In the genomic region with DNA sequence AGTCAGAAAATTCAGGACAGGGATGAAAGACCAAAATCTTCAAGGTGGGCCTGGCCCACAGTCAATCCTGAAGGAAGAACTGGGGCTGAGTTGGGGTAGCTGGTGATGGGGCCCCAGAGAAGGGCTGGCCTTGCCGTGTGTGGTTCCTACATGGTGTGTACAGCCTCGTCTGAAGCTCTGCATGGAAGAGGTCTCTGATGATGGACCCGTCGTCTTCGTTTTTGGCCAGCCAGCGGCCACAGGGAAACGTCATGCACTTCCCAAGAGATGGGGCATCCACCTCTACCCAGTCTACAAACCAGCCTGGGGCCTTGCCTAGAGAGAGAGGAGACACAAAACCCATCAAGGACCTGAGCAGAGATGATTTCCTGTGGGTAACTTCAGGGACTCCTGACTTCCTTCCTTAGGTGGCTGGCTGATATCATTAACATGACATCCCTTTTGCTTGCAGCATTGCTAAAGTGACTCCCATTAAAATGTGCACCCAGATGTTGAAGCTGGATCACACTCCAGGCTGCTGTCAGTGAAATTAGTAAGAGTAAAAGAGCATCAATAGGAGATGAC, we compare ENCODE assay signal across 18 cellular contexts.
DNase-seq lines count a peak whose midpoint lies in the region; ATAC-seq and TF ChIP-seq lines count a peak whose summit lies in the region.
"Had no signal": no experiment of that assay in that cellular context is flagged by ENCODE, and none has a peak within 500 bp of the region (broad histone marks: within the 10 kb centered on the region; RNA-seq: fewer than 3 reads in every experiment).

No MANE protein-coding gene starts in this region.

- peak; percentile 57 for ATAC-seq in activated CD8-positive, alpha-beta T cell treated with anti-CD3 and anti-CD28 coated beads, Interleukin-2, amount 10 ng/mL, durations not matched to agents 7 days and 5 days
- no peak for ATAC-seq in activated CD8-positive, alpha-beta T cell treated with anti-CD3 and anti-CD28 coated beads for 36 hours
- ATAC-seq in DND-41 (ENCODE audit: insufficient read depth, low read depth) (0 out of 3 replicates have a peak, but pooled peaks have one; percentile 27), HG02678 (IDR thresholded peaks at IDR 0.05; ENCODE audit: unreplicated experiment) (no peak)
- ATAC-seq: A549; CD8-positive, alpha-beta T cell; GM12878 had no signal

- POLR2A ChIA-PET in activated CD8-positive, alpha-beta T cell treated with anti-CD3 and anti-CD28 coated beads, Interleukin-2, amount 10 ng/mL, durations not matched to agents 7 days and 5 days (lab: Charles Lee) = no interaction called here
- POLR2A ChIA-PET in activated CD8-positive, alpha-beta T cell treated with anti-CD3 and anti-CD28 coated beads for 36 hours (lab: Charles Lee) = no interaction called here

- no peaks in the 10 kb centered on the region for H3K36me3 Mint-ChIP-seq in activated CD8-positive, alpha-beta T cell treated with anti-CD3 and anti-CD28 coated beads, Interleukin-2, amount 10 ng/mL, durations not matched to agents 7 days and 5 days (ENCODE audit: low read depth)
- no peaks in the 10 kb centered on the region for H3K36me3 Mint-ChIP-seq in activated CD8-positive, alpha-beta T cell treated with anti-CD3 and anti-CD28 coated beads for 36 hours (ENCODE audit: low read depth)
- H3K36me3 Mint-ChIP-seq: CD8-positive, alpha-beta T cell had no signal

- H3K9me3 Mint-ChIP-seq in activated CD8-positive, alpha-beta T cell treated with anti-CD3 and anti-CD28 coated beads, Interleukin-2, amount 10 ng/mL, durations not matched to agents 7 days and 5 days (ENCODE audit: insufficient read depth) = no peaks in the 10 kb centered on the region
- no peaks in the 10 kb centered on the region for H3K9me3 Mint-ChIP-seq in activated CD8-positive, alpha-beta T cell treated with anti-CD3 and anti-CD28 coated beads for 36 hours
- H3K9me3 Mint-ChIP-seq: CD8-positive, alpha-beta T cell had no signal

- no peak overlapping the region for H3K9ac ChIP-seq in DND-41 (ENCODE audit: low read depth, low read length)
- H3K9ac ChIP-seq: BLaER1 treated with 17β-estradiol and CSF1 and Interleukin-3, amounts not matched to agents 10 nM and 100 nM had no signal

- H3K4me1 Mint-ChIP-seq in activated CD8-positive, alpha-beta T cell treated with anti-CD3 and anti-CD28 coated beads, Interleukin-2, amount 10 ng/mL, durations not matched to agents 7 days and 5 days (ENCODE audit: low read depth) = peaks cover 12% of the 10 kb centered on the region
- H3K4me1 Mint-ChIP-seq in activated CD8-positive, alpha-beta T cell treated with anti-CD3 and anti-CD28 coated beads for 36 hours (ENCODE audit: low read depth) = peaks cover 4% of the 10 kb centered on the region
- H3K4me1 Mint-ChIP-seq: B cell had no signal

- H3K27me3 Mint-ChIP-seq in activated CD8-positive, alpha-beta T cell treated with anti-CD3 and anti-CD28 coated beads, Interleukin-2, amount 10 ng/mL, durations not matched to agents 7 days and 5 days (ENCODE audit: low read depth) = no peaks in the 10 kb centered on the region
- no peaks in the 10 kb centered on the region for H3K27me3 Mint-ChIP-seq in activated CD8-positive, alpha-beta T cell treated with anti-CD3 and anti-CD28 coated beads for 36 hours

- H3K27ac Mint-ChIP-seq in activated CD8-positive, alpha-beta T cell treated with anti-CD3 and anti-CD28 coated beads, Interleukin-2, amount 10 ng/mL, durations not matched to agents 7 days and 5 days = peak overlapping the region; percentile 3
- H3K27ac Mint-ChIP-seq in activated CD8-positive, alpha-beta T cell treated with anti-CD3 and anti-CD28 coated beads for 36 hours = no peak overlapping the region
- H3K27ac Mint-ChIP-seq: B cell; CD4-positive, alpha-beta T cell; CD8-positive, alpha-beta T cell had no signal

- intact Hi-C loops in activated CD8-positive, alpha-beta T cell treated with anti-CD3 and anti-CD28 coated beads for 36 hours (cut with micrococcal nuclease) = no loop called here

- H4K20me1 ChIP-seq in DND-41 (ENCODE audit: insufficient read depth, low read length) = no peaks in the 10 kb centered on the region
- H4K20me1 ChIP-seq: BLaER1 treated with 17β-estradiol and CSF1 and Interleukin-3, amounts not matched to agents 10 nM and 100 nM had no signal

- DNase-seq in activated CD8-positive, alpha-beta T cell treated with anti-CD3 and anti-CD28 coated beads, Interleukin-2, amount 10 ng/mL, durations not matched to agents 7 days and 5 days = no peak
- no peak for DNase-seq in activated CD8-positive, alpha-beta T cell treated with anti-CD3 and anti-CD28 coated beads for 36 hours
- no peak for DNase-seq in DND-41
- DNase-seq in mesenteric fat pad (ENCODE audit: low spot score) = peak; percentile 51
- DNase-seq: AML-193; CD4-positive, alpha-beta T cell; CD8-positive, alpha-beta T cell; DMS79 treated with DMSO at 0.1 percent for 48 hours; EL; GDM1 had no signal

- H3K27ac ChIP-seq in DND-41 (ENCODE audit: low read length) = no peak overlapping the region
- H3K27ac ChIP-seq: 22Rv1; A549; BLaER1 treated with 17β-estradiol and CSF1 and Interleukin-3, amounts not matched to agents 10 nM and 100 nM; C4-2B had no signal

- no peak overlapping the region for H3K4me3 Mint-ChIP-seq in activated CD8-positive, alpha-beta T cell treated with anti-CD3 and anti-CD28 coated beads, Interleukin-2, amount 10 ng/mL, durations not matched to agents 7 days and 5 days
- H3K4me3 Mint-ChIP-seq in activated CD8-positive, alpha-beta T cell treated with anti-CD3 and anti-CD28 coated beads for 36 hours = no peak overlapping the region
- H3K4me3 Mint-ChIP-seq: B cell; CD4-positive, alpha-beta T cell; CD8-positive, alpha-beta T cell had no signal

- no peaks in the 10 kb centered on the region for H3K79me2 ChIP-seq in DND-41 (ENCODE audit: insufficient read depth, low read length)

- no peak overlapping the region for H3K4me2 ChIP-seq in DND-41 (ENCODE audit: insufficient read depth, low read length)
- H3K4me2 ChIP-seq: A549; BLaER1 treated with 17β-estradiol and CSF1 and Interleukin-3, amounts not matched to agents 10 nM and 100 nM had no signal

- peaks cover 3% of the 10 kb centered on the region for H3K27me3 ChIP-seq in DND-41 (ENCODE audit: insufficient read depth, low read length, poor library complexity)
- H3K27me3 ChIP-seq: BLaER1 treated with 17β-estradiol and CSF1 and Interleukin-3, amounts not matched to agents 10 nM and 100 nM had no signal

- H3K9me3 ChIP-seq in DND-41 (ENCODE audit: insufficient read depth, low read length, severe bottlenecking) = no peaks in the 10 kb centered on the region
- H3K9me3 ChIP-seq: A549, Caco-2 had no signal

- no peaks in the 10 kb centered on the region for H3K4me1 ChIP-seq in DND-41 (ENCODE audit: insufficient read depth, low read length)
- H3K4me1 ChIP-seq: Caco-2 had no signal

- no peak overlapping the region for H3K4me3 ChIP-seq in DND-41 (ENCODE audit: low read depth in 1 of 2, low read length in 2 of 2)
- H3K4me3 ChIP-seq: A549; BLaER1 treated with 17β-estradiol and CSF1 and Interleukin-3, amounts not matched to agents 10 nM and 100 nM; GM12878 had no signal

- H2AFZ ChIP-seq in DND-41 (ENCODE audit: low read depth, low read length) = no peak overlapping the region

- no peaks in the 10 kb centered on the region for H3K36me3 ChIP-seq in DND-41 (ENCODE audit: insufficient read depth, low read length)

- CTCF ChIA-PET in activated CD8-positive, alpha-beta T cell treated with anti-CD3 and anti-CD28 coated beads, Interleukin-2, amount 10 ng/mL, durations not matched to agents 7 days and 5 days (lab: Charles Lee) = no interaction called here
- CTCF ChIA-PET in activated CD8-positive, alpha-beta T cell treated with anti-CD3 and anti-CD28 coated beads for 36 hours (lab: Charles Lee) = no interaction called here

- TF ChIP-seq CTCF in activated CD8-positive, alpha-beta T cell treated with anti-CD3 and anti-CD28 coated beads for 36 hours (IDR thresholded peaks at IDR 0.05) = no peak
- TF ChIP-seq CTCF in DND-41 (IDR thresholded peaks at IDR 0.05; ENCODE audit: borderline replicate concordance, extremely low read depth, low read length, poor library complexity, severe bottlenecking) = no peak

Comparison
In these comparisons a context has a peak if more than half of its experiments do, and no peak if none do; other contexts are left out.
1. ATAC-seq: peak in activated CD8-positive, alpha-beta T cell treated with anti-CD3 and anti-CD28 coated beads, Interleukin-2, amount 10 ng/mL, durations not matched to agents 7 days and 5 days (single experiment) and DND-41 (single experiment); none in activated CD8-positive, alpha-beta T cell treated with anti-CD3 and anti-CD28 coated beads for 36 hours (single experiment) and HG02678 (single experiment).